ENCODE assay signal across 17 cellular contexts in genomic region chrX:106932492-106932923, GRCh38. TPM values are rescaled to one million over a fixed set of nuclear protein-coding genes. Genes with fewer than 3 reads are reported as not detected.
A peak's percentile ranks its signal among the peaks of the same experiment; 100 is the strongest.
DNase-seq lines count a peak whose midpoint lies in the region; ATAC-seq, FAIRE-seq and TF ChIP-seq lines count a peak whose summit lies in the region.
"Had no signal": no experiment of that assay in that cellular context is flagged by ENCODE, and none has a peak within 500 bp of the region (broad histone marks: within the 10 kb centered on the region; RNA-seq: fewer than 3 reads in every experiment).

No MANE protein-coding gene starts in this region.

- no peaks in the 10 kb centered on the region for H3K27me3 ChIP-seq in duodenal mucosa (ENCODE audit: control insufficient read depth in 1 of 2, insufficient read depth in 2 of 2, low read length in 2 of 2)
- no peaks in the 10 kb centered on the region for H3K27me3 ChIP-seq in right lobe of liver
- H3K27me3 ChIP-seq: upper lobe of left lung had no signal

- H3K9me3 Mint-ChIP-seq in naive thymus-derived CD8-positive, alpha-beta T cell = no peaks in the 10 kb centered on the region

- no peak for TF ChIP-seq RAD21 in A549 (conservative IDR thresholded peaks at IDR 0.05 in 1 of 2, IDR thresholded peaks at IDR 0.05 in 1 of 2)

- no peak for FAIRE-seq in A549 (lab: Jason Lieb, UNC)

- POLR2A ChIA-PET in A549 (lab: Yijun Ruan, JAX) = interaction anchor here (1.1 to 1.8 kb wide), 2 partner anchors 15 to 34 kb away, joined by 3 to 11 read pairs; no protein-coding TSS in a partner anchor
- POLR2A ChIA-PET in naive thymus-derived CD8-positive, alpha-beta T cell (lab: Charles Lee) = no interaction called here

- peak in 1 of 2 experiments; percentile 31 for DNase-seq in A549 (ENCODE audit: low read depth in 1 of 2, low spot score in 1 of 2)
- DNase-seq in HT-29 (ENCODE audit: low spot score) = peak; percentile 51
- DNase-seq in right lobe of liver = peak in 1 of 3 donors; percentile 62
- DNase-seq in substantia nigra (lab: John Stamatoyannopoulos, UW) = no peak
- DNase-seq in naive thymus-derived CD8-positive, alpha-beta T cell = no peak
- DNase-seq: NCI-H2171, occipital lobe, upper lobe of left lung, WERI-Rb-1 had no signal

- ATAC-seq in A549 (peak; percentile 22 to 49; a peak in 3 of 6 replicates), right lobe of liver (peak; percentile 50 to 73 (median 69)), HG02973 (IDR thresholded peaks at IDR 0.05; ENCODE audit: unreplicated experiment) (no peak), GM21825 (IDR thresholded peaks at IDR 0.05; ENCODE audit: unreplicated experiment) (no peak)
- no peak for ATAC-seq in naive thymus-derived CD8-positive, alpha-beta T cell

- H3K9me3 ChIP-seq in A549 = no peaks in the 10 kb centered on the region
- H3K9me3 ChIP-seq in duodenal mucosa (ENCODE audit: control insufficient read depth in 1 of 2, low read length in 2 of 2) = no peaks in the 10 kb centered on the region
- no peaks in the 10 kb centered on the region for H3K9me3 ChIP-seq in right lobe of liver
- H3K9me3 ChIP-seq: upper lobe of left lung had no signal

- no peaks in the 10 kb centered on the region for H3K27me3 Mint-ChIP-seq in naive thymus-derived CD8-positive, alpha-beta T cell
- H3K27me3 Mint-ChIP-seq: activated naive CD8-positive, alpha-beta T cell had no signal

- no peak overlapping the region for H3K4me3 ChIP-seq in A549
- peak overlapping the region in 1 of 2 donors; percentile 16 for H3K4me3 ChIP-seq in duodenal mucosa (ENCODE audit: low read depth in 1 of 2, low read length in 2 of 2)
- H3K4me3 ChIP-seq in right lobe of liver = no peak overlapping the region
- H3K4me3 ChIP-seq: coronary artery, upper lobe of left lung had no signal

- peaks cover 0 to 2% (median 0%) of the 10 kb centered on the region in 3 donors for H3K36me3 Mint-ChIP-seq in naive thymus-derived CD8-positive, alpha-beta T cell
- H3K36me3 Mint-ChIP-seq: activated naive CD8-positive, alpha-beta T cell had no signal

- peak overlapping the region; percentile 66 for H3K4me2 ChIP-seq in A549

- H3K4me3 Mint-ChIP-seq in naive thymus-derived CD8-positive, alpha-beta T cell = no peak overlapping the region
- H3K4me3 Mint-ChIP-seq: activated naive CD8-positive, alpha-beta T cell had no signal

- H3K4me1 Mint-ChIP-seq in naive thymus-derived CD8-positive, alpha-beta T cell = peaks cover 0 to 7% (median 0%) of the 10 kb centered on the region in 4 donors

- H3K27ac ChIP-seq in A549 (peak overlapping the region; percentile 92 to 99), duodenal mucosa (ENCODE audit: low read depth, low read length) (peak overlapping the region; percentile 33), right lobe of liver (peak overlapping the region in 2 of 3 donors; percentile 49 to 77), substantia nigra (ENCODE audit: low read depth, low read length, poor library complexity, severe bottlenecking) (no peak overlapping the region)
- H3K27ac ChIP-seq: HL-60, upper lobe of left lung, WERI-Rb-1 had no signal

- no peak for TF ChIP-seq POLR2A in A549 (IDR thresholded peaks at IDR 0.05; ENCODE audit: low read length)
- peak; percentile 33 for TF ChIP-seq POLR2A in right lobe of liver (IDR thresholded peaks at IDR 0.05)

- intact Hi-C loops in right lobe of liver (cut with DNase I) = no loop called here

- H3K9ac ChIP-seq in duodenal mucosa (ENCODE audit: low read depth in 1 of 2, low read length in 2 of 2) = no peak overlapping the region

- H3K4me1 ChIP-seq in A549 = peaks cover 97% of the 10 kb centered on the region
- peaks cover 26 to 32% of the 10 kb centered on the region in 2 donors for H3K4me1 ChIP-seq in duodenal mucosa (ENCODE audit: control insufficient read depth in 1 of 2, insufficient read depth in 2 of 2, low read length in 2 of 2)
- peaks cover 0 to 34% (median 4%) of the 10 kb centered on the region in 4 donors for H3K4me1 ChIP-seq in right lobe of liver

- 56% methylated on average over 4 of the region's 4 CpGs for WGBS in A549 (ENCODE audit: missing lambda C conversion rate)
- 31% methylated on average over 4 of the region's 4 CpGs for WGBS in right lobe of liver (ENCODE audit: insufficient coverage, low coverage, low lambda C conversion rate, missing lambda C conversion rate)

- no peak for TF ChIP-seq EP300 in A549 (IDR thresholded peaks at IDR 0.05)

- no peak for TF ChIP-seq CTCF in A549 (IDR thresholded peaks at IDR 0.05)
- no peak for TF ChIP-seq CTCF in right lobe of liver (IDR thresholded peaks at IDR 0.05)

- CTCF ChIA-PET in A549 (lab: Yijun Ruan, JAX) = interaction anchor here (1.0 to 5.8 kb wide), 8 partner anchors 10 to 38 kb away, joined by 3 to 38 read pairs (median 4); partner anchors contain the start of gene CLDN2

- H3K36me3 ChIP-seq in duodenal mucosa (ENCODE audit: control insufficient read depth in 1 of 2, insufficient read depth in 2 of 2, low read length in 2 of 2) = no peaks in the 10 kb centered on the region
- no peaks in the 10 kb centered on the region for H3K36me3 ChIP-seq in right lobe of liver
- H3K36me3 ChIP-seq: upper lobe of left lung, WERI-Rb-1 had no signal

- peak overlapping the region in 2 of 10 donors; percentile 28 to 44 for H3K27ac Mint-ChIP-seq in naive thymus-derived CD8-positive, alpha-beta T cell
- H3K27ac Mint-ChIP-seq: activated naive CD8-positive, alpha-beta T cell had no signal

TF ChIP-seq in A549, 52 proteins besides CTCF, POLR2A, EP300 and RAD21:
- TF ChIP-seq NFE2L2 (conservative IDR thresholded peaks at IDR 0.05; ENCODE audit: low read length) (no peak), FOSL2 (IDR thresholded peaks at IDR 0.05) (no peak), FOSL2 (CRISPR knock-in tag; IDR thresholded peaks at IDR 0.05) (peak; percentile 53; the same call in 1 of the 2 replicates), REST (IDR thresholded peaks at IDR 0.05) (no peak), NR3C1 (IDR thresholded peaks at IDR 0.05) (no peak)

RNA-seq across cellular contexts. Expression of gene CLDN2, which starts 12.3 kb away (rescaled TPM):
- polyA plus RNA-seq in A549 (2011; rRNA removed) (28.1 and 49.2 TPM in 2 replicates), A549 (2017; fragmentation: RNase III; extraction: RNeasy Plus Mini Kit Qiagen cat#74134 plus additional on column Dnase treatment) (18.7 to 28.6 TPM (median 24.8 TPM) in 3 replicates)
- 5.3 and 6.4 TPM in 2 replicates for polyA plus RNA-seq in A549 (2012; cell fraction: cytosol; rRNA removed)
- 5.9 and 7.0 TPM in 2 replicates for polyA plus RNA-seq in A549 (2012; cell fraction: nucleus; rRNA removed)
- 23.4 and 35.7 TPM in 2 replicates for polyA minus RNA-seq in A549 (2011; rRNA and poly(A)+ RNA removed)
- total RNA-seq in HT-29 (2014; rRNA removed; shearing (Covaris generic)) = 55.7 and 55.9 TPM in 2 replicates
- 10 to 100 TPM in 5 of 6 experiments, 1 to 10 TPM in 1; 6.3 to 48.4 (median 18.4) TPM for total RNA-seq in right lobe of liver
- total RNA-seq in naive thymus-derived CD8-positive, alpha-beta T cell = not detected
- not detected for polyA plus RNA-seq in naive thymus-derived CD8-positive, alpha-beta T cell
- total RNA-seq: lower leg skin, occipital lobe had no signal

RNA-seq across cellular contexts. Expression of gene RIPPLY1, which starts 29.4 kb away (rescaled TPM):
- polyA plus RNA-seq in A549 (2011; rRNA removed) (0.14 and 0.28 TPM in 2 replicates), A549 (2017; fragmentation: RNase III; extraction: RNeasy Plus Mini Kit Qiagen cat#74134 plus additional on column Dnase treatment) (0.10 to 0.17 TPM (median 0.11 TPM) in 3 replicates)
- 0.06 TPM in 1 of 2 replicates, not detected in the other for polyA plus RNA-seq in A549 (2012; cell fraction: cytosol; rRNA removed)
- polyA plus RNA-seq in A549 (2012; cell fraction: nucleus; rRNA removed) = 0.11 and 0.26 TPM in 2 replicates
- polyA minus RNA-seq in A549 (2011; rRNA and poly(A)+ RNA removed) = 0.29 TPM in 1 of 2 replicates, not detected in the other
- 0.28 TPM in 1 of 2 replicates, not detected in the other for total RNA-seq in HT-29 (2014; rRNA removed; shearing (Covaris generic))
- total RNA-seq in right lobe of liver = 1 to 10 TPM in 4 of 6 experiments, under 1 TPM in 2; 0.74 to 1.7 (median 1.1) TPM
- not detected for total RNA-seq in naive thymus-derived CD8-positive, alpha-beta T cell
- polyA plus RNA-seq in naive thymus-derived CD8-positive, alpha-beta T cell = not detected
- total RNA-seq: lower leg skin, occipital lobe, upper lobe of left lung had no signal
- polyA plus RNA-seq: AG04450 had no signal

Comparison
In these comparisons a context has a peak if more than half of its experiments do, and no peak if none do; other contexts are left out.
1. ATAC-seq: peak in A549 (2 of 2) and right lobe of liver (4 of 4); none in HG02973 (single experiment), GM21825 (single experiment) and naive thymus-derived CD8-positive, alpha-beta T cell (0 of 2).
2. RNA of gene CLDN2, which starts 12.3 kb away (total RNA-seq): 55.7 to 55.9 TPM in HT-29 and 6.3 to 48.4 TPM in right lobe of liver; not detected in naive thymus-derived CD8-positive, alpha-beta T cell; every median in the first group is over 4 times any median in the second.